Comparison of ENCODE assay signal across 28 cellular contexts in the genomic region with DNA sequence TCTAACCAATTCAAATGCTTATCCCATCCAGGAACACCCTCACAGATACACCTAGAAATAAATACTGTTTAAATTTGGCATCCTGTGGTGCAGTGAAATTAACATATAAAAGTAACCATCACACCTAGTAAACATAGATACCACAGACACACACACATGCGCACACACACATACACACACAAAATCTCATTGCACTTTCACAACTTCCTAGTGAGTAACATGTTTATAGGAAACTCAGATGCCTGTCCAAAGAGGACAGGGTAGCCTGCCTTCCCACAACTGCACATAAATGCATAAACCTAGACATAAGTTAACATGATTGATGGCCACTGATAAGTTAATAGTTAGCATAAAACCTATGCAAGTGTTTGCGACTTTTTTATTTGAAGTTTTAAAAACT.
"Had no signal": no experiment of that assay in that cellular context is flagged by ENCODE, and none has a peak within 500 bp of the region (broad histone marks: within the 10 kb centered on the region; RNA-seq: fewer than 3 reads in every experiment).

No MANE protein-coding gene starts in this region.

- H3K4me3 ChIP-seq: neural progenitor cell, ovary, psoas muscle, right lobe of liver, sigmoid colon, stomach, thoracic aorta, thyroid gland, tibial nerve, upper lobe of left lung, vagina had no signal

- H3K9me3 Mint-ChIP-seq: nephron; stimulated activated effector memory CD8-positive, alpha-beta T cell treated with anti-CD3 and anti-CD28 coated beads, Interleukin-12 subunit alpha, Interleukin-12 subunit beta, amount 100 ng/mL, for 72 hours; stimulated activated naive CD8-positive, alpha-beta T cell treated with anti-CD3 and anti-CD28 coated beads, Interleukin-15, Interleukin-2, amounts not matched to agents 100 ng/mL and 50 ng/mL, for 24 hours had no signal

- H3K36me3 Mint-ChIP-seq: stimulated activated effector memory CD8-positive, alpha-beta T cell treated with anti-CD3 and anti-CD28 coated beads, Interleukin-12 subunit alpha, Interleukin-12 subunit beta, amount 100 ng/mL, for 72 hours had no signal

- H2AFZ ChIP-seq: neural progenitor cell, parathyroid adenoma had no signal

- H3K9ac ChIP-seq: neural progenitor cell, parathyroid adenoma had no signal

- H3K27ac ChIP-seq: neural progenitor cell, ovary, parathyroid adenoma, psoas muscle, right lobe of liver, sigmoid colon, stomach, thoracic aorta, thyroid gland, tibial nerve, upper lobe of left lung, vagina had no signal

- FAIRE-seq: small intestine, urothelium cell line had no signal

- DNase-seq: occipital lobe; ovary; posterior cingulate gyrus; psoas muscle; right cardiac atrium; right lobe of liver; sigmoid colon; small intestine; stimulated activated CD4-positive, alpha-beta T cell treated with anti-CD3 and anti-CD28 coated beads, Interleukin-15, amount 100 ng/mL, for 24 hours; stimulated activated CD4-positive, alpha-beta T cell treated with anti-CD3 and anti-CD28 coated beads, Interleukin-2, amount 100 ng/mL, for 24 hours; stimulated activated CD4-positive, alpha-beta T cell treated with anti-CD3 and anti-CD28 coated beads, Interleukin-2, amount 100 ng/mL, for 48 hours; stimulated activated CD4-positive, alpha-beta T cell treated with anti-CD3 and anti-CD28 coated beads, Interleukin-4, amount 100 ng/mL, for 24 hours; stimulated activated naive B cell treated with anti-CD40 and anti-IgM and Interleukin-4, amounts not matched to agents 10 μg/mL and 1 μg/mL and 100 μg/mL, for 72 hours; stimulated activated naive CD4-positive, alpha-beta T cell treated with Interleukin-2 at 50 U/mL for 16 hours; stomach; thyroid gland; trophoblast cell; upper lobe of left lung had no signal

- H3K27me3 Mint-ChIP-seq: progenitor cell of endocrine pancreas; stimulated activated naive B cell treated with anti-CD40 and anti-IgM and Interleukin-4, amounts not matched to agents 10 μg/mL and 1 μg/mL and 100 μg/mL, for 72 hours; stimulated activated naive CD8-positive, alpha-beta T cell treated with anti-CD3 and anti-CD28 coated beads, Interleukin-15, Interleukin-2, amounts not matched to agents 100 ng/mL and 50 ng/mL, for 24 hours had no signal

- ATAC-seq: psoas muscle; right cardiac atrium; right lobe of liver; stimulated activated effector memory CD8-positive, alpha-beta T cell treated with anti-CD3 and anti-CD28 coated beads, Interleukin-12 subunit alpha, Interleukin-12 subunit beta, amount 100 ng/mL, for 72 hours; stimulated activated naive B cell treated with anti-CD40 and anti-IgM and Interleukin-4, amounts not matched to agents 10 μg/mL and 1 μg/mL and 100 μg/mL, for 72 hours had no signal

- H3K36me3 ChIP-seq: neural progenitor cell, ovary, right lobe of liver, sigmoid colon, stomach, thoracic aorta, thyroid gland, tibial nerve, upper lobe of left lung, vagina had no signal

- H3K9me3 ChIP-seq: ovary, psoas muscle, right lobe of liver, sigmoid colon, stomach, thoracic aorta, thyroid gland, tibial nerve, upper lobe of left lung, vagina had no signal

- H3K27ac Mint-ChIP-seq: nephron; neural progenitor cell; progenitor cell of endocrine pancreas; stimulated activated effector memory CD8-positive, alpha-beta T cell treated with anti-CD3 and anti-CD28 coated beads, Interleukin-12 subunit alpha, Interleukin-12 subunit beta, amount 100 ng/mL, for 72 hours; stimulated activated naive B cell treated with anti-CD40 and anti-IgM and Interleukin-4, amounts not matched to agents 10 μg/mL and 1 μg/mL and 100 μg/mL, for 72 hours; stimulated activated naive CD8-positive, alpha-beta T cell treated with anti-CD3 and anti-CD28 coated beads, Interleukin-15, Interleukin-2, amounts not matched to agents 100 ng/mL and 50 ng/mL, for 24 hours had no signal

- H3K27me3 ChIP-seq: neural progenitor cell, ovary, right lobe of liver, sigmoid colon, stomach, thyroid gland, tibial nerve, upper lobe of left lung, vagina had no signal

- H3K4me3 Mint-ChIP-seq: nephron; neural progenitor cell; stimulated activated effector memory CD8-positive, alpha-beta T cell treated with anti-CD3 and anti-CD28 coated beads, Interleukin-12 subunit alpha, Interleukin-12 subunit beta, amount 100 ng/mL, for 72 hours; stimulated activated naive B cell treated with anti-CD40 and anti-IgM and Interleukin-4, amounts not matched to agents 10 μg/mL and 1 μg/mL and 100 μg/mL, for 72 hours; stimulated activated naive CD8-positive, alpha-beta T cell treated with anti-CD3 and anti-CD28 coated beads, Interleukin-15, Interleukin-2, amounts not matched to agents 100 ng/mL and 50 ng/mL, for 24 hours had no signal

- H3K4me1 ChIP-seq: neural progenitor cell, psoas muscle, right lobe of liver, upper lobe of left lung, vagina had no signal

- H3K4me1 Mint-ChIP-seq: stimulated activated effector memory CD8-positive, alpha-beta T cell treated with anti-CD3 and anti-CD28 coated beads, Interleukin-12 subunit alpha, Interleukin-12 subunit beta, amount 100 ng/mL, for 72 hours had no signal

- H3K4me2 ChIP-seq: neural progenitor cell had no signal
